ENCODE assay signal across 1 cellular context in genomic region chr19:39142655-39143054, GRCh38.
TF ChIP-seq lines count a peak whose summit lies in the region.

No MANE protein-coding gene starts in this region.

TF ChIP-seq in GM12878, 131 proteins besides CTCF, POLR2A, EP300 and RAD21:
- no peak for TF ChIP-seq CREB1 (IDR thresholded peaks at IDR 0.05; ENCODE audit: low read depth)
- TF ChIP-seq NR2C1 (IDR thresholded peaks at IDR 0.05) = no peak
- TF ChIP-seq SPI1 (IDR thresholded peaks at IDR 0.05; ENCODE audit: borderline replicate concordance, insufficient read depth, low read depth, low read length) = peak; percentile 35; the same call in 1 of the 2 replicates
- no peak for TF ChIP-seq ZBTB11 (CRISPR knock-in tag; IDR thresholded peaks at IDR 0.05)
